ENCODE assay signal across 1 cellular context in the genomic region with DNA sequence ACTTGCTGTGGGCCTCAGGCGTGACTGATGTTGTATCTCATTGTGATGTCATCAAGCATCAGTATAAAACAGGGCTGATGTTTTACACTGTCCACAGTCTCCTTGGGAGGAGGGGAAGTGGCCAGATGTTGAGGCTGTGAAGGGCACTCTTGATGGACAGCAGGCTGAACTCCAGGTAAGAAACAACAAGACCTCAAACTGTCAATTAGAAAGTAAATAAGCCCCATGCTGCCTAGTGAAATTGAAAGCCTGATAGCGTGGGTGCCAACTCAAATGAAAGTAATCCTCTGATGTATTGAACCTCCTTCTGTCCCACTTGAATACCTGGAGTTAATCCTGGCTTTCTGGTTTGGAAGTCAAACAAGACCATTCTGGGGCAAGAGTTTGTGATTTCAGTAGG.
TF ChIP-seq lines count a peak whose summit lies in the region.

No MANE protein-coding gene starts in this region.

TF ChIP-seq in GM12878, 131 proteins besides CTCF, POLR2A, EP300 and RAD21 (continued from another document):
- TF ChIP-seq FOS (IDR thresholded peaks at IDR 0.05; ENCODE audit: borderline replicate concordance, extremely low read depth, insufficient read length) (no peak), RUNX3 (IDR thresholded peaks at IDR 0.05; ENCODE audit: low read length) (no peak), IRF4 (IDR thresholded peaks at IDR 0.05; ENCODE audit: low read depth, low read length) (0 out of 2 replicates have a peak, but pooled peaks have one; percentile 11)
- TF ChIP-seq, protein P1, sequence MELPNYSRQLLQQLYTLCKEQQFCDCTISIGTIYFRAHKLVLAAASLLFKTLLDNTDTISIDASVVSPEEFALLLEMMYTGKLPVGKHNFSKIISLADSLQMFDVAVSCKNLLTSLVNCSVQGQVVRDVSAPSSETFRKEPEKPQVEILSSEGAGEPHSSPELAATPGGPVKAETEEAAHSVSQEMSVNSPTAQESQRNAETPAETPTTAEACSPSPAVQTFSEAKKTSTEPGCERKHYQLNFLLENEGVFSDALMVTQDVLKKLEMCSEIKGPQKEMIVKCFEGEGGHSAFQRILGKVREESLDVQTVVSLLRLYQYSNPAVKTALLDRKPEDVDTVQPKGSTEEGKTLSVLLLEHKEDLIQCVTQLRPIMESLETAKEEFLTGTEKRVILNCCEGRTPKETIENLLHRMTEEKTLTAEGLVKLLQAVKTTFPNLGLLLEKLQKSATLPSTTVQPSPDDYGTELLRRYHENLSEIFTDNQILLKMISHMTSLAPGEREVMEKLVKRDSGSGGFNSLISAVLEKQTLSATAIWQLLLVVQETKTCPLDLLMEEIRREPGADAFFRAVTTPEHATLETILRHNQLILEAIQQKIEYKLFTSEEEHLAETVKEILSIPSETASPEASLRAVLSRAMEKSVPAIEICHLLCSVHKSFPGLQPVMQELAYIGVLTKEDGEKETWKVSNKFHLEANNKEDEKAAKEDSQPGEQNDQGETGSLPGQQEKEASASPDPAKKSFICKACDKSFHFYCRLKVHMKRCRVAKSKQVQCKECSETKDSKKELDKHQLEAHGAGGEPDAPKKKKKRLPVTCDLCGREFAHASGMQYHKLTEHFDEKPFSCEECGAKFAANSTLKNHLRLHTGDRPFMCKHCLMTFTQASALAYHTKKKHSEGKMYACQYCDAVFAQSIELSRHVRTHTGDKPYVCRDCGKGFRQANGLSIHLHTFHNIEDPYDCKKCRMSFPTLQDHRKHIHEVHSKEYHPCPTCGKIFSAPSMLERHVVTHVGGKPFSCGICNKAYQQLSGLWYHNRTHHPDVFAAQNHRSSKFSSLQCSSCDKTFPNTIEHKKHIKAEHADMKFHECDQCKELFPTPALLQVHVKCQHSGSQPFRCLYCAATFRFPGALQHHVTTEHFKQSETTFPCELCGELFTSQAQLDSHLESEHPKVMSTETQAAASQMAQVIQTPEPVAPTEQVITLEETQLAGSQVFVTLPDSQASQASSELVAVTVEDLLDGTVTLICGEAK (IDR thresholded peaks at IDR 0.05; ENCODE audit: borderline replicate concordance), result no peak
